Comparison of ENCODE assay signal across 10 cellular contexts in genomic region chr10:95406651-95407280, GRCh38.
DNase-seq lines count a peak whose midpoint lies in the region; ATAC-seq and TF ChIP-seq lines count a peak whose summit lies in the region.
"Had no signal": no experiment of that assay in that cellular context is flagged by ENCODE, and none has a peak within 500 bp of the region (broad histone marks: within the 10 kb centered on the region; RNA-seq: fewer than 3 reads in every experiment).

No MANE protein-coding gene starts in this region.

- intact Hi-C loops in PC-9 (cut with micrococcal nuclease; ENCODE audit: unreplicated experiment) (no loop called here), sigmoid colon (cut with DNase I) (no loop called here)

- no peaks in the 10 kb centered on the region for H4K20me1 ChIP-seq in PC-9 (ENCODE audit: insufficient read depth)

- WGBS in sigmoid colon, 2 donors: 33 to 55% methylated on average over 11 of the region's 11 CpGs

- H3K27ac ChIP-seq in PC-9 (peak overlapping the region; percentile 100), sigmoid colon (peak overlapping the region; percentile 81 to 98 (median 90))

- no peak for TF ChIP-seq POLR2A in sigmoid colon (IDR thresholded peaks at IDR 0.05)

- no peaks in the 10 kb centered on the region for H3K4me1 Mint-ChIP-seq in natural killer cell treated with Interleukin-12 subunit alpha and Interleukin-12 subunit beta and Interleukin-15 and Interleukin-18, amount 100 ng/mL, for 72 hours (ENCODE audit: low read depth in 2 of 2)

- no peaks in the 10 kb centered on the region for H3K27me3 Mint-ChIP-seq in natural killer cell treated with Interleukin-12 subunit alpha and Interleukin-12 subunit beta and Interleukin-15 and Interleukin-18, amount 100 ng/mL, for 72 hours

- no peak overlapping the region for H3K27ac Mint-ChIP-seq in natural killer cell treated with Interleukin-12 subunit alpha and Interleukin-12 subunit beta and Interleukin-15 and Interleukin-18, amount 100 ng/mL, for 72 hours

- H3K4me3 ChIP-seq in PC-9 (no peak overlapping the region), sigmoid colon (no peak overlapping the region)
- H3K4me3 ChIP-seq: smooth muscle cell had no signal

- POLR2A ChIA-PET in PC-9 (lab: Charles Lee; ENCODE audit: unreplicated experiment): interaction anchor here (0.6 to 0.8 kb wide), 3 partner anchors 147 to 1936 kb away, joined by 4 to 7 read pairs (median 7); no protein-coding TSS in a partner anchor

- H3K9me3 ChIP-seq in PC-9 (ENCODE audit: insufficient read depth, low read depth): no peaks in the 10 kb centered on the region
- H3K9me3 ChIP-seq in sigmoid colon: no peaks in the 10 kb centered on the region

- no peaks in the 10 kb centered on the region for H3K9me3 Mint-ChIP-seq in natural killer cell treated with Interleukin-12 subunit alpha and Interleukin-12 subunit beta and Interleukin-15 and Interleukin-18, amount 100 ng/mL, for 72 hours

- BruUV-seq in PC-9 (replicated peaks; lab: Mats Ljungman, UMichigan): no TSS peak

- H3K4me1 ChIP-seq in PC-9 (replicated peaks; ENCODE audit: insufficient read depth) (peaks cover 58% of the 10 kb centered on the region), sigmoid colon (peaks cover 0 to 99% (median 92%) of the 10 kb centered on the region in 4 donors)

- no peaks in the 10 kb centered on the region for H3K9me2 ChIP-seq in PC-9 (ENCODE audit: insufficient read depth)

- H3K36me3 ChIP-seq in PC-9 (ENCODE audit: low read depth): no peaks in the 10 kb centered on the region
- peaks cover 20 to 88% (median 37%) of the 10 kb centered on the region in 4 donors for H3K36me3 ChIP-seq in sigmoid colon

- H3K4me3 Mint-ChIP-seq in natural killer cell treated with Interleukin-12 subunit alpha and Interleukin-12 subunit beta and Interleukin-15 and Interleukin-18, amount 100 ng/mL, for 72 hours: no peak overlapping the region

- no peaks in the 10 kb centered on the region for H3K79me2 ChIP-seq in PC-9 (ENCODE audit: low read depth)

- CTCF ChIA-PET in PC-9 (lab: Charles Lee): no interaction called here

- no peak overlapping the region for H2AFZ ChIP-seq in PC-9

- peak in 3 of 4 donors; percentile 28 to 88 (median 55) for TF ChIP-seq EP300 in sigmoid colon (IDR thresholded peaks at IDR 0.05)

- no peaks in the 10 kb centered on the region for H3K27me3 ChIP-seq in PC-9 (ENCODE audit: insufficient read depth, low read depth)
- no peaks in the 10 kb centered on the region for H3K27me3 ChIP-seq in sigmoid colon

- peaks cover 51% of the 10 kb centered on the region for H3F3A ChIP-seq in PC-9 (ENCODE audit: insufficient read depth, low read depth)

- ATAC-seq in natural killer cell treated with Interleukin-12 subunit alpha and Interleukin-12 subunit beta and Interleukin-15 and Interleukin-18, amount 100 ng/mL, for 72 hours: no peak

- peak; percentile 90 for DNase-seq in H4 (ENCODE audit: low spot score)
- DNase-seq in PC-9: peak; percentile 61 to 93
- peak; percentile 20 for DNase-seq in glomerular visceral epithelial cell (ENCODE audit: extremely low spot score)
- peak; percentile 94 for DNase-seq in sigmoid colon
- no peak for DNase-seq in retina
- DNase-seq in stimulated activated CD4-positive, alpha-beta T cell treated with anti-CD3 and anti-CD28 coated beads, Interleukin-4, amount 100 ng/mL, for 1 hour: no peak
- no peak for DNase-seq in NCI-H526 (lab: John Stamatoyannopoulos, UW)
- DNase-seq in natural killer cell treated with Interleukin-12 subunit alpha and Interleukin-12 subunit beta and Interleukin-15 and Interleukin-18, amount 100 ng/mL, for 72 hours (ENCODE audit: low spot score): no peak
- DNase-seq: NCI-H187 had no signal

- no peaks in the 10 kb centered on the region for H3K36me3 Mint-ChIP-seq in natural killer cell treated with Interleukin-12 subunit alpha and Interleukin-12 subunit beta and Interleukin-15 and Interleukin-18, amount 100 ng/mL, for 72 hours

- no peak for TF ChIP-seq CTCF in PC-9 (conservative IDR thresholded peaks at IDR 0.05)
- no peak for TF ChIP-seq CTCF in sigmoid colon (IDR thresholded peaks at IDR 0.05)

- H3K4me2 ChIP-seq in PC-9: peak overlapping the region; percentile 82
- H3K4me2 ChIP-seq: smooth muscle cell had no signal

Comparison
In these comparisons a context has a peak if more than half of its experiments do, and no peak if none do; other contexts are left out.
1. DNase-seq: peak in H4 (single experiment), PC-9 (2 of 2), glomerular visceral epithelial cell (single experiment) and sigmoid colon (single experiment); none in retina (single experiment), stimulated activated CD4-positive, alpha-beta T cell treated with anti-CD3 and anti-CD28 coated beads, Interleukin-4, amount 100 ng/mL, for 1 hour (single experiment), NCI-H526 (0 of 2) and natural killer cell treated with Interleukin-12 subunit alpha and Interleukin-12 subunit beta and Interleukin-15 and Interleukin-18, amount 100 ng/mL, for 72 hours (single experiment).